In genomic region chr5:126615286-126615685, GRCh38 we compare ENCODE assay signal across 14 cellular contexts. TPM values are rescaled to one million over a fixed set of nuclear protein-coding genes. Genes with fewer than 3 reads are reported as not detected.
A peak's percentile ranks its signal among the peaks of the same experiment; 100 is the strongest.
DNase-seq lines count a peak whose midpoint lies in the region; ATAC-seq, FAIRE-seq and TF ChIP-seq lines count a peak whose summit lies in the region.
"Had no signal": no experiment of that assay in that cellular context is flagged by ENCODE, and none has a peak within 500 bp of the region (broad histone marks: within the 10 kb centered on the region; RNA-seq: fewer than 3 reads in every experiment).

No MANE protein-coding gene starts in this region.

- DNase-seq in GM12892 (ENCODE audit: insufficient read length) (peak; percentile 18), NCI-H1417 treated with DMSO at 0.1 percent for 48 hours (lab: John Stamatoyannopoulos, UW) (no peak), breast epithelium (ENCODE audit: low spot score in 2 of 2) (no peak), occipital lobe (lab: John Stamatoyannopoulos, UW) (no peak)
- DNase-seq in naive thymus-derived CD8-positive, alpha-beta T cell, result no peak
- DNase-seq: activated T-cell treated with anti-CD3 and anti-CD28 coated beads, Interleukin-2, amount 50 U/mL, for 4 hours; NCI-H774; sigmoid colon; T-helper 9 cell had no signal

- no peaks in the 10 kb centered on the region for H3K9me3 Mint-ChIP-seq in naive thymus-derived CD8-positive, alpha-beta T cell
- H3K9me3 Mint-ChIP-seq: activated T-cell treated with anti-CD3 and anti-CD28 coated beads, Interleukin-2, amount 50 U/mL, for 4 hours; CD14-positive monocyte had no signal

- POLR2A ChIA-PET in naive thymus-derived CD8-positive, alpha-beta T cell (lab: Charles Lee), result interaction anchor here (0.6 kb wide), 1 partner anchor 130 kb away, joined by 3 read pairs; no protein-coding TSS in a partner anchor

- no peaks in the 10 kb centered on the region for H3K4me1 ChIP-seq in breast epithelium
- H3K4me1 ChIP-seq: sigmoid colon had no signal

- H3K4me1 Mint-ChIP-seq in naive thymus-derived CD8-positive, alpha-beta T cell, result peaks cover 15 to 30% (median 28%) of the 10 kb centered on the region in 4 donors
- H3K4me1 Mint-ChIP-seq: CD14-positive monocyte had no signal

- H3K9me3 ChIP-seq in breast epithelium, result no peaks in the 10 kb centered on the region
- H3K9me3 ChIP-seq: sigmoid colon had no signal

- no peaks in the 10 kb centered on the region for H3K27me3 Mint-ChIP-seq in naive thymus-derived CD8-positive, alpha-beta T cell

- no peak overlapping the region for H3K27ac ChIP-seq in breast epithelium
- H3K27ac ChIP-seq: sigmoid colon had no signal

- peak overlapping the region in 3 of 10 donors; percentile 14 to 43 (median 31) for H3K27ac Mint-ChIP-seq in naive thymus-derived CD8-positive, alpha-beta T cell
- H3K27ac Mint-ChIP-seq: CD14-positive monocyte had no signal

- H3K36me3 ChIP-seq in breast epithelium, result no peaks in the 10 kb centered on the region

- no peak for TF ChIP-seq CTCF in breast epithelium (IDR thresholded peaks at IDR 0.05)

- peak; percentile 79 for FAIRE-seq in GM12892 (lab: Jason Lieb, UNC)
- FAIRE-seq: frontal cortex had no signal

- no peaks in the 10 kb centered on the region for H3K27me3 ChIP-seq in breast epithelium
- H3K27me3 ChIP-seq: sigmoid colon had no signal

- peaks cover 0 to 92% (median 13%) of the 10 kb centered on the region in 3 donors for H3K36me3 Mint-ChIP-seq in naive thymus-derived CD8-positive, alpha-beta T cell

- ATAC-seq in GM19397 (IDR thresholded peaks at IDR 0.05; ENCODE audit: unreplicated experiment), result peak; percentile 90
- ATAC-seq in HG02884 (IDR thresholded peaks at IDR 0.05; ENCODE audit: unreplicated experiment), result peak; percentile 90
- peak; percentile 98 for ATAC-seq in HG03575 (IDR thresholded peaks at IDR 0.05; ENCODE audit: extremely low read depth, insufficient number of reproducible peaks, low FRiP score, unreplicated experiment)
- ATAC-seq in naive thymus-derived CD8-positive, alpha-beta T cell, result no peak
- ATAC-seq: activated T-cell treated with anti-CD3 and anti-CD28 coated beads, Interleukin-2, amount 50 U/mL, for 4 hours had no signal

- TF ChIP-seq POLR2A in GM12892 (IDR thresholded peaks at IDR 0.05; ENCODE audit: low read depth, low read length) (no peak), breast epithelium (IDR thresholded peaks at IDR 0.05) (no peak)

- no peak overlapping the region for H3K4me3 ChIP-seq in breast epithelium
- H3K4me3 ChIP-seq: sigmoid colon had no signal

- intact Hi-C loops in breast epithelium (cut with DNase I; ENCODE audit: low total_unique reads), result no loop called here

- H3K4me3 Mint-ChIP-seq in naive thymus-derived CD8-positive, alpha-beta T cell, result no peak overlapping the region
- H3K4me3 Mint-ChIP-seq: activated T-cell treated with anti-CD3 and anti-CD28 coated beads, Interleukin-2, amount 50 U/mL, for 4 hours; CD14-positive monocyte had no signal

RNA-seq across cellular contexts. Expression of gene PHAX, which starts 14.5 kb away (rescaled TPM):
- 41.7 TPM for polyA plus RNA-seq in GM12892 (2012; ENCODE audit: missing spikeins)
- total RNA-seq in breast epithelium, result 10 to 100 TPM; 44.9 to 58.7 (median 54.7) TPM
- total RNA-seq in occipital lobe, result 103 TPM
- 10 to 100 TPM; 49.5 to 53.6 TPM for total RNA-seq in naive thymus-derived CD8-positive, alpha-beta T cell
- 10 to 100 TPM; 75.3 to 92.8 (median 83.9) TPM for polyA plus RNA-seq in naive thymus-derived CD8-positive, alpha-beta T cell

RNA-seq across cellular contexts. Expression of gene ALDH7A1, which starts 20.3 kb away (rescaled TPM):
- 1.1 TPM for polyA plus RNA-seq in GM12892 (2012; ENCODE audit: missing spikeins)
- 10 to 100 TPM; 38.7 to 83.0 (median 45.2) TPM for total RNA-seq in breast epithelium
- total RNA-seq in occipital lobe, result 34.3 TPM
- 1 to 10 TPM; 4.2 to 5.3 TPM for total RNA-seq in naive thymus-derived CD8-positive, alpha-beta T cell
- 1 to 10 TPM; 3.0 to 6.0 (median 5.4) TPM for polyA plus RNA-seq in naive thymus-derived CD8-positive, alpha-beta T cell

Comparison
In these comparisons a context has a peak if more than half of its experiments do, and no peak if none do; other contexts are left out.
1. ATAC-seq: peak in GM19397 (single experiment), HG02884 (single experiment) and HG03575 (single experiment); none in naive thymus-derived CD8-positive, alpha-beta T cell (0 of 2).